8 cellular contexts compared by ENCODE assay signal in genomic region chr4:183443609-183444148, GRCh38. TPM values are rescaled to one million over a fixed set of nuclear protein-coding genes. Genes with fewer than 3 reads are reported as not detected.
DNase-seq lines count a peak whose midpoint lies in the region; ATAC-seq, FAIRE-seq and TF ChIP-seq lines count a peak whose summit lies in the region.

No MANE protein-coding gene starts in this region.

- BruUV-seq in Panc1 (replicated peaks; lab: Mats Ljungman, UMichigan) (no TSS peak), K562 (replicated peaks; lab: Mats Ljungman, UMichigan) (no TSS peak)

- H2AFZ ChIP-seq in K562 (ENCODE audit: low read depth, low read length): peak overlapping the region; percentile 90

- H3K4me1 ChIP-seq in BE2C (no peaks in the 10 kb centered on the region), Panc1 (ENCODE audit: control insufficient read depth, insufficient read depth, low read length) (peaks cover 46% of the 10 kb centered on the region), K562 (replicated peaks in 1 of 2; ENCODE audit: control insufficient read depth in 2 of 2, insufficient read depth in 2 of 2, low read length in 2 of 2) (peaks cover 17 to 22% of the 10 kb centered on the region in 2 experiments; a peak in 4 of 5 replicates)

- H3K79me2 ChIP-seq in K562 (ENCODE audit: control insufficient read depth, insufficient read depth, low read length): peaks cover 43% of the 10 kb centered on the region

- CTCF ChIA-PET in Panc1 (lab: Charles Lee) (no interaction called here), K562 (lab: Yijun Ruan, JAX; ENCODE audit: low intra/inter-chr PET ratio) (interaction anchor here (0.5 kb wide), 1 partner anchor 724 kb away, joined by 3 read pairs; no protein-coding TSS in a partner anchor)

- H3K36me3 ChIP-seq in BE2C: peaks cover 32% of the 10 kb centered on the region
- H3K36me3 ChIP-seq in Panc1 (ENCODE audit: control insufficient read depth, insufficient read depth, low read length): peaks cover 28% of the 10 kb centered on the region
- H3K36me3 ChIP-seq in K562 (ENCODE audit: control insufficient read depth, insufficient read depth, low read length): peaks cover 31% of the 10 kb centered on the region

- in situ Hi-C loops in Panc1 (cut with HindIII; ENCODE audit: low pct_unique_long_range_greater_than_20kb, low sequenced_read_pairs) (no loop called here), K562 (cut with MboI) (no loop called here)

- no peaks in the 10 kb centered on the region for H4K20me1 ChIP-seq in K562 (replicated peaks; ENCODE audit: control insufficient read depth, insufficient read depth, low read length)

- no peak for FAIRE-seq in K562 (lab: Jason Lieb, UNC)

- H3K9me3 ChIP-seq in BE2C: no peaks in the 10 kb centered on the region
- H3K9me3 ChIP-seq in Panc1 (ENCODE audit: control insufficient read depth, insufficient read depth, low read depth, low read length): no peaks in the 10 kb centered on the region
- H3K9me3 ChIP-seq in K562 (replicated peaks; ENCODE audit: control insufficient read depth, insufficient read depth, low read depth, low read length): no peaks in the 10 kb centered on the region

- peaks cover 3% of the 10 kb centered on the region for H3K9me1 ChIP-seq in K562 (ENCODE audit: control insufficient read depth, insufficient read depth, low read length)

- H3K27me3 ChIP-seq in BE2C (no peaks in the 10 kb centered on the region), Panc1 (ENCODE audit: control insufficient read depth, insufficient read depth, low read length) (no peaks in the 10 kb centered on the region), K562 (ENCODE audit: control insufficient read depth in 2 of 2, insufficient read depth in 2 of 2, low read length in 2 of 2) (no peaks in the 10 kb centered on the region), layer of hippocampus (ENCODE audit: control insufficient read depth, insufficient read depth, low read length) (no peaks in the 10 kb centered on the region)

- H3K27ac ChIP-seq in Panc1 (ENCODE audit: low read length) (peak overlapping the region; percentile 98), K562 (ENCODE audit: extremely low read depth, low read depth, low read length) (peak overlapping the region; percentile 98), layer of hippocampus (ENCODE audit: low read depth, low read length) (peak overlapping the region; percentile 94)

- WGBS in K562 (ENCODE audit: insufficient coverage, low coverage, missing lambda C conversion rate): 2% methylated on average over 26 of the region's 26 CpGs

- TF ChIP-seq RAD21 in K562 (CRISPR knock-in tag; conservative IDR thresholded peaks at IDR 0.05 in 1 of 2, IDR thresholded peaks at IDR 0.05 in 1 of 2): no peak

- DNase-seq in BE2C (no peak), H4 (ENCODE audit: low spot score) (peak; percentile 43), Panc1 (ENCODE audit: low read depth, low spot score) (no peak), K562 (ENCODE audit: extremely low read depth in 1 of 4, low spot score in 3 of 4) (peak in 2 of 4 experiments; percentile 46 to 66), NCI-H2107 treated with DMSO at 0.1 percent for 48 hours (lab: John Stamatoyannopoulos, UW; ENCODE audit: unreplicated experiment) (no peak)
- peak; percentile 47 for DNase-seq in stimulated activated CD4-positive, alpha-beta T cell treated with anti-CD3 and anti-CD28 coated beads, Interleukin-4, amount 100 ng/mL, for 1 hour

- no peak for TF ChIP-seq POLR2A in K562 (conservative IDR thresholded peaks at IDR 0.05)

- intact Hi-C loops in Panc1 (cut with micrococcal nuclease; ENCODE audit: unreplicated experiment): no loop called here
- intact Hi-C loops in K562 (cut with micrococcal nuclease): no loop called here

- POLR2A ChIA-PET in Panc1 (lab: Charles Lee): interaction anchor here (0.7 kb wide), 1 partner anchor 9 kb away, joined by 3 read pairs; no protein-coding TSS in a partner anchor
- POLR2A ChIA-PET in K562 (lab: Yijun Ruan, JAX): interaction anchor here (0.6 to 1.9 kb wide), 12 partner anchors 8 to 399 kb away, joined by 3 to 8 read pairs (median 3); no protein-coding TSS in a partner anchor

- H3K4me2 ChIP-seq in K562 (ENCODE audit: insufficient read depth, low read length): peak overlapping the region; percentile 95

- ATAC-seq in Panc1 (no peak; the same call in 1 of the 2 replicates), K562 (no peak; the same call in 1 of the 3 replicates), HG02610 (IDR thresholded peaks at IDR 0.05; ENCODE audit: unreplicated experiment) (no peak)

- TF ChIP-seq EP300 in K562 (IDR thresholded peaks at IDR 0.05; ENCODE audit: low read length): no peak

- no peak for TF ChIP-seq CTCF in BE2C (IDR thresholded peaks at IDR 0.05; ENCODE audit: low read depth, low read length)
- no peak for TF ChIP-seq CTCF in Panc1 (IDR thresholded peaks at IDR 0.05)
- no peak for TF ChIP-seq CTCF in K562 (IDR thresholded peaks at IDR 0.05 in 2 of 3, conservative IDR thresholded peaks at IDR 0.05 in 1 of 3; ENCODE audit: insufficient read depth in 2 of 3, low read depth in 1 of 3, low read length in 3 of 3)

- H3K4me3 ChIP-seq in BE2C (ENCODE audit: low read depth, low read length) (peak overlapping the region; percentile 74), Panc1 (ENCODE audit: low read depth in 2 of 2, low read length in 2 of 2) (peak overlapping the region; percentile 78 to 86), K562 (peak overlapping the region; percentile 92)

- H3K9ac ChIP-seq in K562 (ENCODE audit: insufficient read depth in 1 of 2, low read depth in 2 of 2, low read length in 2 of 2): peak overlapping the region; percentile 97 to 99

TF ChIP-seq in K562, 482 proteins besides CTCF, POLR2A, EP300 and RAD21 (continues in another document):
- no peak for TF ChIP-seq FOSL1 (tag; conservative IDR thresholded peaks at IDR 0.05)
- no peak for TF ChIP-seq NCOA4 (IDR thresholded peaks at IDR 0.05; ENCODE audit: partially characterized antibody)
- TF ChIP-seq FOXP4 (CRISPR knock-in tag; IDR thresholded peaks at IDR 0.05; ENCODE audit: borderline replicate concordance): no peak
- no peak for TF ChIP-seq RBM22 (IDR thresholded peaks at IDR 0.05; ENCODE audit: low read depth, low read length, poor library complexity, severe bottlenecking)
- TF ChIP-seq TAF9B (IDR thresholded peaks at IDR 0.05; ENCODE audit: partially characterized antibody): peak; percentile 13
- TF ChIP-seq, protein P1, sequence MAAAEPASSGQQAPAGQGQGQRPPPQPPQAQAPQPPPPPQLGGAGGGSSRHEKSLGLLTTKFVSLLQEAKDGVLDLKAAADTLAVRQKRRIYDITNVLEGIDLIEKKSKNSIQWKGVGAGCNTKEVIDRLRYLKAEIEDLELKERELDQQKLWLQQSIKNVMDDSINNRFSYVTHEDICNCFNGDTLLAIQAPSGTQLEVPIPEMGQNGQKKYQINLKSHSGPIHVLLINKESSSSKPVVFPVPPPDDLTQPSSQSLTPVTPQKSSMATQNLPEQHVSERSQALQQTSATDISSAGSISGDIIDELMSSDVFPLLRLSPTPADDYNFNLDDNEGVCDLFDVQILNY (CRISPR knock-in tag; IDR thresholded peaks at IDR 0.05): no peak
- TF ChIP-seq BDP1 (IDR thresholded peaks at IDR 0.05; ENCODE audit: insufficient read depth, insufficient read length): no peak
- TF ChIP-seq ZNF274 (IDR thresholded peaks at IDR 0.05; ENCODE audit: borderline replicate concordance, low read depth, low read length): no peak
- TF ChIP-seq NCOA6 (IDR thresholded peaks at IDR 0.05): no peak
- TF ChIP-seq CREBBP (IDR thresholded peaks at IDR 0.05; ENCODE audit: low read depth, low read length): no peak
- TF ChIP-seq CBFB (CRISPR knock-in tag; IDR thresholded peaks at IDR 0.05): 0 out of 2 replicates have a peak, but pooled peaks have one; percentile 34
- TF ChIP-seq ZNF124 (CRISPR knock-in tag; IDR thresholded peaks at IDR 0.05): no peak

RNA-seq across cellular contexts. Expression of gene CDKN2AIP, which starts 0.8 kb away (rescaled TPM):
- 28.4 TPM for polyA plus RNA-seq in BE2C (2012; ENCODE audit: insufficient read depth, insufficient read length, low read depth)
- 13.0 and 16.5 TPM in 2 replicates for total RNA-seq in H4 (2014; rRNA removed; shearing (Covaris generic))
- total RNA-seq in Panc1 (2021; ENCODE audit: unreplicated experiment) (21.1 TPM), K562 (2014; rRNA removed) (18.0 and 21.5 TPM in 2 replicates), K562 (2014; rRNA removed; fragmentation: Illumina TruSeq; extraction: Trizol) (21.2 and 21.7 TPM in 2 replicates), K562 (2015; rRNA removed; fragmentation: Illumina TruSeq; extraction: Trizol) (19.5 and 19.8 TPM in 2 replicates), K562 (2021) (20.3 and 20.9 TPM in 2 replicates)
- polyA plus RNA-seq in Panc1 (2012; ENCODE audit: insufficient read length): 22.8 TPM
- 14.8 and 35.4 TPM in 2 replicates for total RNA-seq in K562 (2011; cell fraction: chromatin; rRNA removed; ENCODE audit: low replicate concordance)
- total RNA-seq in K562 (2011; cell fraction: nucleolus; rRNA removed): 14.2 and 14.5 TPM in 2 replicates
- 15.3 and 16.4 TPM in 2 replicates for total RNA-seq in K562 (2011; cell fraction: nucleoplasm; rRNA removed)
- polyA plus RNA-seq in K562 (2011; rRNA removed) (21.4 and 22.0 TPM in 2 replicates), K562 (2014; fragmentation: Illumina TruSeq; extraction: Trizol) (17.7 and 18.8 TPM in 2 replicates), K562 (2014; fragmentation: Nextera tagmentation; extraction: Ambion mirVana) (1 to 10 TPM; 5.9 to 7.7 TPM), K562 (2014; rRNA removed) (19.7 and 20.3 TPM in 2 replicates)
- polyA plus RNA-seq in K562 (2011; cell fraction: cytosol; rRNA removed): 8.4 and 8.8 TPM in 2 replicates
- polyA plus RNA-seq in K562 (2011; cell fraction: nucleus; rRNA removed): 10.5 and 19.4 TPM in 2 replicates
- 14.6 and 18.2 TPM in 2 replicates for polyA plus RNA-seq in K562 (2012)
- polyA minus RNA-seq in K562 (2011; rRNA and poly(A)+ RNA removed): 23.9 and 24.1 TPM in 2 replicates
- 8.8 and 9.3 TPM in 2 replicates for polyA minus RNA-seq in K562 (2011; cell fraction: cytosol; rRNA and poly(A)+ RNA removed)
- 26.8 and 64.6 TPM in 2 replicates for polyA minus RNA-seq in K562 (2011; cell fraction: nucleus; rRNA and poly(A)+ RNA removed)

Comparison
In these comparisons a context has a peak if more than half of its experiments do, and no peak if none do; other contexts are left out.
1. DNase-seq: peak in H4 (single experiment) and stimulated activated CD4-positive, alpha-beta T cell treated with anti-CD3 and anti-CD28 coated beads, Interleukin-4, amount 100 ng/mL, for 1 hour (single experiment); none in BE2C (single experiment), Panc1 (single experiment) and NCI-H2107 treated with DMSO at 0.1 percent for 48 hours (single experiment).
2. Peak in every context shown above with its lines, with median percentiles within 50 percentile points of each other: H3K4me3 ChIP-seq and H3K27ac ChIP-seq.